In the genomic region with DNA sequence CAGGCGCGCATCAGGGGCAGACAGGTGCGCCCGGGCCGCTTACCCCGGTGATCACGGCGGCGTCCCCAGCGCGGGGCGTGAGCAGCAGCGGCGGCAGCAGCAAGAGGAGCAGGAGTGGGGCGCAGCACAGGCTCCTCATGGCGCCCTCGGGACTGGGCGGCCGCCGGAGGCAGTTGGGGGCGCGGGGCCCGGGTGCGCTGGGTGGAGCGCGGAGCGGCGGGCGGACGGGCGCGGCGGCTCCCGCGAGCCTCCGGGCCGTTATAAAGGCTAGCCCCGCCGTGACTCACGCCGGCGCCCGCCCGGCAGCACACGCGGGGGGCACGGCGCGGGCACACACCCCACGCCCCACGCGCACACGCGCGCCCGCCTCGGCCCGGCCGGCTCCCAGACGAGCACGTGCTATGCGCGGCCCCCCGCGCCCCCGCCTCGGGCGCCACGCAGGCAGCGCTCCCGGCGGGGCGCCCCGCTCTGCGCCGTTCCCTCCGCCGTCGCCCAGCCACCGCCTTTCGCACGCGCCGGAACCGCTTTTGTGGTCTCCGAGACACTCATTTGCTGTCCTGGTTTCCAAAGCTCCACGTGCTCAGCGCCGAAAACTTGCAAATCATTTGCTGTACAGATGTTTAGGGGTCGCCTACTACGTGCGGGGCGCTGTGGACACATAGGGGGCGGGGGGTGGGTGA, we compare ENCODE assay signal across 9 cellular contexts. TPM values are rescaled to one million over a fixed set of nuclear protein-coding genes. Genes with fewer than 3 reads are reported as not detected.
A peak's percentile ranks its signal among the peaks of the same experiment; 100 is the strongest.
DNase-seq lines count a peak whose midpoint lies in the region; ATAC-seq and TF ChIP-seq lines count a peak whose summit lies in the region.
"Had no signal": no experiment of that assay in that cellular context is flagged by ENCODE, and none has a peak within 500 bp of the region (broad histone marks: within the 10 kb centered on the region; RNA-seq: fewer than 3 reads in every experiment).

TSS of gene PROK2 (minus strand) at position 235 of the 680 bp plus-strand sequence. CDS start at position 139, 96 bp downstream.

- no peak for TF ChIP-seq CTCF in right atrium auricular region (IDR thresholded peaks at IDR 0.05)

- no peaks in the 10 kb centered on the region for H3K9me3 ChIP-seq in right atrium auricular region

- DNase-seq in Right ventricle myocardium inferior (ENCODE audit: missing footprints) (peak; percentile 67), right atrium auricular region (ENCODE audit: low spot score) (no peak), AML-193 (lab: John Stamatoyannopoulos, UW) (no peak)
- DNase-seq in activated T-cell treated with anti-CD3 and anti-CD28 coated beads, Interleukin-2, amount 50 U/mL, for 4 hours, result peak; percentile 13
- DNase-seq in stimulated activated CD4-positive, alpha-beta T cell treated with anti-CD3 and anti-CD28 coated beads, Interleukin-4, amount 100 ng/mL, for 1 hour, result peak; percentile 54

- no peaks in the 10 kb centered on the region for H3K36me3 ChIP-seq in right atrium auricular region

- H3K4me1 Mint-ChIP-seq in activated T-cell treated with anti-CD3 and anti-CD28 coated beads, Interleukin-2, amount 50 U/mL, for 4 hours (ENCODE audit: low read depth), result peaks cover 16% of the 10 kb centered on the region

- H3K36me3 Mint-ChIP-seq in activated T-cell treated with anti-CD3 and anti-CD28 coated beads, Interleukin-2, amount 50 U/mL, for 4 hours (ENCODE audit: insufficient read depth), result no peaks in the 10 kb centered on the region

- no peak for ATAC-seq in Right ventricle myocardium inferior
- peak; percentile 79 to 82 for ATAC-seq in activated T-cell treated with anti-CD3 and anti-CD28 coated beads, Interleukin-2, amount 50 U/mL, for 4 hours
- no peak for ATAC-seq in GM21367 (IDR thresholded peaks at IDR 0.05; ENCODE audit: unreplicated experiment)
- ATAC-seq in GM21360 (IDR thresholded peaks at IDR 0.05; ENCODE audit: unreplicated experiment), result no peak

- H3K4me3 ChIP-seq in right atrium auricular region, result peak within 1 kb of the TSS in 1 of 2 donors; percentile 38
- peak within 1 kb of the TSS; percentile 15 for H3K4me3 ChIP-seq in iPS-11a (ENCODE audit: low read depth, low read length)

- H3K9me3 Mint-ChIP-seq in activated T-cell treated with anti-CD3 and anti-CD28 coated beads, Interleukin-2, amount 50 U/mL, for 4 hours, result no peaks in the 10 kb centered on the region

- H3K4me1 ChIP-seq in right atrium auricular region, result peaks cover 0 to 20% of the 10 kb centered on the region in 2 donors

- no peak within 1 kb of the TSS for H3K27ac ChIP-seq in right atrium auricular region

- peak within 1 kb of the TSS; percentile 80 for H3K4me3 Mint-ChIP-seq in activated T-cell treated with anti-CD3 and anti-CD28 coated beads, Interleukin-2, amount 50 U/mL, for 4 hours

- H3K27me3 ChIP-seq in right atrium auricular region, result peaks cover 15 to 20% of the 10 kb centered on the region in 2 donors

- H3K27me3 Mint-ChIP-seq in activated T-cell treated with anti-CD3 and anti-CD28 coated beads, Interleukin-2, amount 50 U/mL, for 4 hours (ENCODE audit: low read depth), result peaks cover 60% of the 10 kb centered on the region

- intact Hi-C loops in Right ventricle myocardium inferior (cut with DNase I), result no loop called here

RNA-seq across cellular contexts. Expression of gene PROK2, which starts in this region (rescaled TPM):
- total RNA-seq in Right ventricle myocardium inferior (0.41 TPM), right atrium auricular region (under 1 TPM in 1 of 2 donors, not detected in 1; 0.48 TPM)
- total RNA-seq in activated T-cell treated with anti-CD3 and anti-CD28 coated beads, Interleukin-2, amount 50 U/mL, for 4 hours, result 1 to 10 TPM in 1 of 3 donors, under 1 TPM in 2; 0.18 to 1.1 (median 0.61) TPM
- total RNA-seq: T-helper 1 cell treated with Interleukin-12 subunit alpha and Interleukin-12 subunit beta and Interleukin-4 antibody, amounts not matched to agents 30 ng/mL and 1 ng/mL, for 36 hours had no signal

Comparison
In these comparisons a context has a peak if more than half of its experiments do, and no peak if none do; other contexts are left out.
1. Peak in DNase-seq in Right ventricle myocardium inferior; RNA of the gene not detected or under 1 TPM.
2. ATAC-seq: peak in activated T-cell treated with anti-CD3 and anti-CD28 coated beads, Interleukin-2, amount 50 U/mL, for 4 hours (2 of 2); none in Right ventricle myocardium inferior (single experiment), GM21367 (single experiment) and GM21360 (single experiment).
3. DNase-seq: peak in activated T-cell treated with anti-CD3 and anti-CD28 coated beads, Interleukin-2, amount 50 U/mL, for 4 hours (single experiment) and stimulated activated CD4-positive, alpha-beta T cell treated with anti-CD3 and anti-CD28 coated beads, Interleukin-4, amount 100 ng/mL, for 1 hour (single experiment); none in right atrium auricular region (single experiment) and AML-193 (0 of 2).